Comparison of ENCODE assay signal across 8 cellular contexts in genomic region chr7:90210925-90211324, GRCh38. TPM values are rescaled to one million over a fixed set of nuclear protein-coding genes. Genes with fewer than 3 reads are reported as not detected.
DNase-seq lines count a peak whose midpoint lies in the region; ATAC-seq and TF ChIP-seq lines count a peak whose summit lies in the region.

No MANE protein-coding gene starts in this region.

- H3K9me3 ChIP-seq in SK-N-MC (ENCODE audit: low read depth, low read length) (peaks cover 3% of the 10 kb centered on the region; the same call in 1 of the 2 replicates), gastroesophageal sphincter (no peaks in the 10 kb centered on the region), prostate gland (no peaks in the 10 kb centered on the region)

- H3K4me3 ChIP-seq in SK-N-MC = peak overlapping the region; percentile 93
- H3K4me3 ChIP-seq in gastroesophageal sphincter = peak overlapping the region; percentile 76 to 79
- H3K4me3 ChIP-seq in prostate gland = peak overlapping the region; percentile 75 to 87

- CTCF ChIA-PET in RWPE1 (lab: Yijun Ruan, JAX) = interaction anchor here (0.6 to 1.3 kb wide), 5 partner anchors 17 to 49 kb away, joined by 3 to 5 read pairs (median 3); no protein-coding TSS in a partner anchor

- in situ Hi-C loops in GM13977 (cut with MboI; ENCODE audit: low pct_unique_long_range_greater_than_20kb, low sequenced_read_pairs, unreplicated experiment) = no loop called here

- TF ChIP-seq CTCF in GM13977 (IDR thresholded peaks at IDR 0.05; ENCODE audit: extremely low read depth, insufficient read depth, missing control alignments) (no peak), gastroesophageal sphincter (IDR thresholded peaks at IDR 0.05) (no peak), prostate gland (IDR thresholded peaks at IDR 0.05) (no peak), RWPE1 (conservative IDR thresholded peaks at IDR 0.05; ENCODE audit: low read depth) (no peak)

- H3K27me3 ChIP-seq in gastroesophageal sphincter (no peaks in the 10 kb centered on the region), prostate gland (replicated peaks; ENCODE audit: insufficient read depth) (no peaks in the 10 kb centered on the region)

- H3K27ac ChIP-seq in SK-N-MC (peak overlapping the region; percentile 98), gastroesophageal sphincter (peak overlapping the region; percentile 78 to 90 (median 86)), prostate gland (peak overlapping the region; percentile 93 to 99), RWPE1 (no peak overlapping the region)

- H3K36me3 ChIP-seq in SK-N-MC (ENCODE audit: insufficient read depth, low read length) (peaks cover 27% of the 10 kb centered on the region), gastroesophageal sphincter (no peaks in the 10 kb centered on the region), prostate gland (no peaks in the 10 kb centered on the region)

- DNase-seq in GM13977 (ENCODE audit: low spot score) (peak; percentile 10), SK-N-MC (ENCODE audit: low read depth, low spot score) (no peak), prostate gland (ENCODE audit: low spot score) (no peak), RWPE1 (ENCODE audit: low spot score) (no peak), RPMI8226 (no peak)
- no peak for DNase-seq in activated CD8-positive, alpha-beta memory T cell treated with anti-CD3 and anti-CD28 coated beads, Interleukin-2, amount 50 U/mL, for 48 hours
- DNase-seq in effector CD4-positive, alpha-beta T cell = no peak

- TF ChIP-seq POLR2A in gastroesophageal sphincter (IDR thresholded peaks at IDR 0.05) = no peak
- TF ChIP-seq POLR2A in prostate gland (IDR thresholded peaks at IDR 0.05) = no peak

- no peak for ATAC-seq in gastroesophageal sphincter

- intact Hi-C loops in prostate gland (cut with DNase I) = loop anchor here (5.0 to 10.0 kb wide), 2 partner anchors 36 to 194 kb away; partner anchors contain the start of genes CFAP69 and CLDN12

- H3K4me1 ChIP-seq in gastroesophageal sphincter = peaks cover 0 to 31% (median 0%) of the 10 kb centered on the region in 3 donors
- H3K4me1 ChIP-seq in prostate gland (replicated peaks) = no peaks in the 10 kb centered on the region

- no peak for TF ChIP-seq EP300 in gastroesophageal sphincter (IDR thresholded peaks at IDR 0.05)

- WGBS in gastroesophageal sphincter (ENCODE audit: low coverage in 1 of 2), 2 donors = 17 to 34% methylated on average over 8 to 11 of the region's 11 CpGs
- WGBS in prostate gland = 28% methylated on average over 11 of the region's 11 CpGs

- POLR2A ChIA-PET in RWPE1 (lab: Yijun Ruan, JAX; ENCODE audit: low non-redundant PET) = interaction anchor here (0.5 kb wide), 1 partner anchor 13 kb away, joined by 8 read pairs; no protein-coding TSS in a partner anchor

- H3K9ac ChIP-seq in SK-N-MC (ENCODE audit: insufficient read length) = peak overlapping the region; percentile 100

RNA-seq across cellular contexts. Expression of gene STEAP2, which starts 0.6 kb away (rescaled TPM):
- total RNA-seq in gastroesophageal sphincter = 10 to 100 TPM; 21.0 to 38.4 (median 25.0) TPM
- total RNA-seq in prostate gland = 100 to 1,000 TPM; 167 to 555 TPM

RNA-seq across cellular contexts. Expression of gene CFAP69, which starts 34.0 kb away (rescaled TPM):
- 10 to 100 TPM in 1 of 4 donors, 1 to 10 TPM in 3; 6.1 to 11.5 (median 7.2) TPM for total RNA-seq in gastroesophageal sphincter
- 10 to 100 TPM; 27.4 to 50.6 TPM for total RNA-seq in prostate gland

RNA-seq across cellular contexts. Expression of gene STEAP1, which starts 56.7 kb away (rescaled TPM):
- 10 to 100 TPM in 3 of 4 donors, 1 to 10 TPM in 1; 2.6 to 14.2 (median 12.6) TPM for total RNA-seq in gastroesophageal sphincter
- 100 to 1,000 TPM in 1 of 2 donors, 10 to 100 TPM in 1; 67.3 to 230 TPM for total RNA-seq in prostate gland

Comparison
In these comparisons a context has a peak if more than half of its experiments do, and no peak if none do; other contexts are left out.
1. RNA of gene STEAP2, which starts 0.6 kb away (total RNA-seq): 167 to 555 TPM in prostate gland; 21.0 to 38.4 TPM in gastroesophageal sphincter; every median in the first group is over 4 times any median in the second.
2. RNA of gene STEAP1, which starts 56.7 kb away (total RNA-seq): 67.3 to 230 TPM in prostate gland; 2.6 to 14.2 TPM in gastroesophageal sphincter; every median in the first group is over 4 times any median in the second.
3. Peak in every context shown above with its lines, with median percentiles within 50 percentile points of each other: H3K4me3 ChIP-seq.